In the genomic region with DNA sequence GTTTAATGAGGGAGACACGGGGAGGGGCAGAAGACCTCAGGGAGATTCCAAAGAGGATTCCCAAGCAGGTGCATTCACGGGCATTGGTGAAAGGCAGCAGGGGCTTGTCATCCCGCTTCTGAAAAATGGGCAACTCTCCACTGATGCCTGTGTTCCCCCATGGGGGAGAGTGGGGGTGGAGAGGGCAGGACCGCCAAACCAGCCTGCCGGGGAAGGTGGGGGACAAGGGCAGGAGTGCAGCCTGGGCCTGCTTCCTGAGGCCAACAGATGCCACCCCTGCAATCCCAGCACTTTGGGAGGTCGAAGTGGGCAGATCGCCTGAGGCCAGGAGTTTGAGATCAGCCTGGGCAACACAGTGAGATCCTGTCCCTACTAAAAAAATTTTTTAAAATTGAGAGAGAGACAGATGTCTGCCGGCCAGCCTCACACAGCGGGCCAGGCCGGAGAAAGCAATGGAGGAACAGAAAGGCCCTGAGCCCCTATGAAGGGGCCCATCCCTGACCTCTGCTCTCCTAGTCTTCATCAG, we compare ENCODE assay signal across 13 cellular contexts.
"Had no signal": no experiment of that assay in that cellular context is flagged by ENCODE, and none has a peak within 500 bp of the region (broad histone marks: within the 10 kb centered on the region; RNA-seq: fewer than 3 reads in every experiment).

No MANE protein-coding gene starts in this region.

- H3K4me3 ChIP-seq: breast epithelium, dorsolateral prefrontal cortex, gastrocnemius medialis, skin epidermis had no signal

- ATAC-seq: activated CD8-positive, alpha-beta T cell treated with anti-CD3 and anti-CD28 coated beads, Interleukin-2, amount 10 ng/mL, durations not matched to agents 7 days and 5 days had no signal

- H3K27ac Mint-ChIP-seq: activated B cell treated with CpG ODN at 0.5 μM for 24 hours; activated naive CD8-positive, alpha-beta T cell treated with anti-CD3 and anti-CD28 coated beads for 36 hours; activated T-cell treated with anti-CD3 and anti-CD28 coated beads, Interleukin-2, amount 50 U/mL, for 72 hours; endodermal cell had no signal

- H3K27me3 ChIP-seq: breast epithelium, dorsolateral prefrontal cortex, gastrocnemius medialis had no signal

- H3K9me3 ChIP-seq: breast epithelium, gastrocnemius medialis had no signal

- DNase-seq: activated B cell treated with CpG ODN at 0.5 μM for 24 hours; activated CD8-positive, alpha-beta memory T cell treated with anti-CD3 and anti-CD28 coated beads, Interleukin-2, amount 50 U/mL, for 48 hours; activated CD8-positive, alpha-beta T cell treated with anti-CD3 and anti-CD28 coated beads, Interleukin-2, amount 10 ng/mL, durations not matched to agents 7 days and 5 days; activated naive CD8-positive, alpha-beta T cell treated with anti-CD3 and anti-CD28 coated beads for 36 hours; cerebellar nuclear complex; dorsolateral prefrontal cortex; endodermal cell; islet precursor cell; T-helper 2 cell had no signal

- H3K4me1 ChIP-seq: breast epithelium had no signal

- H3K36me3 ChIP-seq: breast epithelium, gastrocnemius medialis had no signal

- H3K4me3 Mint-ChIP-seq: activated B cell treated with CpG ODN at 0.5 μM for 24 hours; activated CD8-positive, alpha-beta T cell treated with anti-CD3 and anti-CD28 coated beads, Interleukin-2, amount 10 ng/mL, durations not matched to agents 7 days and 5 days; activated naive CD8-positive, alpha-beta T cell treated with anti-CD3 and anti-CD28 coated beads for 36 hours; endodermal cell had no signal

- H3K4me1 Mint-ChIP-seq: endodermal cell had no signal

- H3K36me3 Mint-ChIP-seq: activated naive CD8-positive, alpha-beta T cell treated with anti-CD3 and anti-CD28 coated beads for 36 hours had no signal

- H3K9me3 Mint-ChIP-seq: activated B cell treated with CpG ODN at 0.5 μM for 24 hours; activated naive CD8-positive, alpha-beta T cell treated with anti-CD3 and anti-CD28 coated beads for 36 hours; endodermal cell had no signal
